Comparison of ENCODE assay signal across 9 cellular contexts in genomic region chr5:143177263-143177994, GRCh38.
A peak's percentile ranks its signal among the peaks of the same experiment; 100 is the strongest.
DNase-seq lines count a peak whose midpoint lies in the region; ATAC-seq, FAIRE-seq and TF ChIP-seq lines count a peak whose summit lies in the region.
"Had no signal": no experiment of that assay in that cellular context is flagged by ENCODE, and none has a peak within 500 bp of the region (broad histone marks: within the 10 kb centered on the region; RNA-seq: fewer than 3 reads in every experiment).

No MANE protein-coding gene starts in this region.

- H3K4me3 ChIP-seq in thyroid gland (replicated peaks in 1 of 3): no peak overlapping the region
- H3K4me3 ChIP-seq in mucosa of descending colon: no peak overlapping the region

- TF ChIP-seq POLR2A in thyroid gland (IDR thresholded peaks at IDR 0.05): no peak

- H3K36me3 ChIP-seq in thyroid gland (no peaks in the 10 kb centered on the region), mucosa of descending colon (ENCODE audit: low read depth) (no peaks in the 10 kb centered on the region)

- no peak overlapping the region for H3K27ac ChIP-seq in thyroid gland
- H3K27ac ChIP-seq: 22Rv1 had no signal

- peaks cover 4 to 28% of the 10 kb centered on the region in 2 donors for H3K4me1 ChIP-seq in thyroid gland
- peaks cover 3% of the 10 kb centered on the region for H3K4me1 ChIP-seq in mucosa of descending colon (ENCODE audit: low read depth)

- no peaks in the 10 kb centered on the region for H3K27me3 ChIP-seq in thyroid gland

- peak; percentile 99 for FAIRE-seq in RCC 7860 (lab: Jason Lieb, UNC)

- peak; percentile 37 for DNase-seq in DMS153 (lab: John Stamatoyannopoulos, UW)
- DNase-seq in DMS153 treated with DMSO at 0.1 percent for 48 hours (lab: John Stamatoyannopoulos, UW; ENCODE audit: unreplicated experiment): no peak
- DNase-seq in RCC 7860 (ENCODE audit: low spot score): peak; percentile 100
- peak; percentile 63 for DNase-seq in fibroblast of the conjunctiva (ENCODE audit: low read depth)
- DNase-seq in thyroid gland: peak; percentile 71 to 90
- no peak for DNase-seq in cerebellar nuclear complex (lab: John Stamatoyannopoulos, UW)
- DNase-seq in mucosa of descending colon: no peak
- no peak for DNase-seq in stimulated activated CD4-positive, alpha-beta T cell treated with anti-CD3 and anti-CD28 coated beads, Interleukin-4, amount 100 ng/mL, for 24 hours

- intact Hi-C loops in thyroid gland (cut with DNase I): no loop called here
- intact Hi-C loops in mucosa of descending colon (cut with DNase I, micrococcal nuclease): no loop called here

- ATAC-seq in mucosa of descending colon: no peak

- WGBS in thyroid gland, 2 donors: 35 to 47% methylated on average over 9 of the region's 9 CpGs

- H3K9me3 ChIP-seq in thyroid gland (no peaks in the 10 kb centered on the region), mucosa of descending colon (no peaks in the 10 kb centered on the region)

- TF ChIP-seq CTCF in thyroid gland (IDR thresholded peaks at IDR 0.05) (no peak), mucosa of descending colon (IDR thresholded peaks at IDR 0.05) (no peak)

Comparison
In these comparisons a context has a peak if more than half of its experiments do, and no peak if none do; other contexts are left out.
1. DNase-seq: peak in DMS153 (single experiment), RCC 7860 (single experiment), fibroblast of the conjunctiva (single experiment) and thyroid gland (2 of 2); none in DMS153 treated with DMSO at 0.1 percent for 48 hours (single experiment), cerebellar nuclear complex (0 of 2), mucosa of descending colon (0 of 3) and stimulated activated CD4-positive, alpha-beta T cell treated with anti-CD3 and anti-CD28 coated beads, Interleukin-4, amount 100 ng/mL, for 24 hours (single experiment).